ENCODE assay signal across 1 cellular context in genomic region chr2:16069663-16069932, GRCh38.
TF ChIP-seq lines count a peak whose summit lies in the region.

No MANE protein-coding gene starts in this region.

TF ChIP-seq in HepG2, 621 proteins besides CTCF, POLR2A, EP300 and RAD21 (continued from another document and continues in another):
- TF ChIP-seq KDM5B (CRISPR knock-in tag; IDR thresholded peaks at IDR 0.05; ENCODE audit: borderline replicate concordance) (no peak), ISX (CRISPR knock-in tag; conservative IDR thresholded peaks at IDR 0.05) (no peak), ZNF207 (IDR thresholded peaks at IDR 0.05; ENCODE audit: borderline replicate concordance) (no peak), ZNF839 (CRISPR knock-in tag; IDR thresholded peaks at IDR 0.05; ENCODE audit: borderline replicate concordance) (no peak), ZNF18 (CRISPR knock-in tag; IDR thresholded peaks at IDR 0.05; ENCODE audit: insufficient replicate concordance) (no peak), ZNF12 (CRISPR knock-in tag; IDR thresholded peaks at IDR 0.05) (0 out of 2 replicates have a peak, but pooled peaks have one; percentile 9), MEF2D (CRISPR knock-in tag; IDR thresholded peaks at IDR 0.05) (peak; percentile 57; the same call in 1 of the 2 replicates), ZBTB4 (CRISPR knock-in tag; IDR thresholded peaks at IDR 0.05; ENCODE audit: borderline replicate concordance) (0 out of 2 replicates have a peak, but pooled peaks have one; percentile 15), CREM (IDR thresholded peaks at IDR 0.05) (peak; percentile 45; the same call in 1 of the 2 replicates), CREM (CRISPR knock-in tag; IDR thresholded peaks at IDR 0.05) (no peak), ZNF572 (CRISPR knock-in tag; IDR thresholded peaks at IDR 0.05) (no peak), SOX13 (IDR thresholded peaks at IDR 0.05) (no peak), SOX13 (CRISPR knock-in tag; conservative IDR thresholded peaks at IDR 0.05 in 1 of 2, IDR thresholded peaks at IDR 0.05 in 1 of 2) (peak in 1 of 2 experiments; percentile 83; a peak in 2 of 4 replicates), PITX1 (CRISPR knock-in tag; IDR thresholded peaks at IDR 0.05) (no peak; the same call in 1 of the 2 replicates), HOXA3 (CRISPR knock-in tag; IDR thresholded peaks at IDR 0.05) (peak; percentile 41), NKX3-1 (CRISPR knock-in tag; IDR thresholded peaks at IDR 0.05) (peak; percentile 24; the same call in 1 of the 2 replicates), ZNF354B (CRISPR knock-in tag; IDR thresholded peaks at IDR 0.05) (no peak), ZNF609 (CRISPR knock-in tag; IDR thresholded peaks at IDR 0.05; ENCODE audit: borderline replicate concordance) (peak; percentile 26; the same call in 1 of the 2 replicates), CHCHD3 (CRISPR knock-in tag; IDR thresholded peaks at IDR 0.05) (no peak), MYNN (CRISPR knock-in tag; IDR thresholded peaks at IDR 0.05; ENCODE audit: low read depth) (no peak), ZNF629 (CRISPR knock-in tag; conservative IDR thresholded peaks at IDR 0.05) (no peak), ZNF3 (CRISPR knock-in tag; IDR thresholded peaks at IDR 0.05) (no peak), ZNF569 (CRISPR knock-in tag; IDR thresholded peaks at IDR 0.05; ENCODE audit: borderline replicate concordance) (no peak), ZNF577 (CRISPR knock-in tag; IDR thresholded peaks at IDR 0.05; ENCODE audit: borderline replicate concordance, low read depth) (no peak), AKAP8 (CRISPR knock-in tag; IDR thresholded peaks at IDR 0.05) (no peak), ZBTB8A (CRISPR knock-in tag; IDR thresholded peaks at IDR 0.05; ENCODE audit: borderline replicate concordance, low read depth) (no peak), ZBTB33 (CRISPR knock-in tag; IDR thresholded peaks at IDR 0.05) (no peak), ERF (CRISPR knock-in tag; IDR thresholded peaks at IDR 0.05) (no peak), SRF (IDR thresholded peaks at IDR 0.05; ENCODE audit: low read depth, low read length) (peak; percentile 45; the same call in 1 of the 2 replicates), ZBTB25 (CRISPR knock-in tag; IDR thresholded peaks at IDR 0.05) (0 out of 2 replicates have a peak, but pooled peaks have one; percentile 46), MTF2 (CRISPR knock-in tag; IDR thresholded peaks at IDR 0.05; ENCODE audit: borderline replicate concordance) (no peak), KDM1A (CRISPR knock-in tag; IDR thresholded peaks at IDR 0.05) (no peak), NFYC (CRISPR knock-in tag; IDR thresholded peaks at IDR 0.05) (no peak), FOXP4 (CRISPR knock-in tag; IDR thresholded peaks at IDR 0.05) (peak; percentile 92), SSRP1 (CRISPR knock-in tag; IDR thresholded peaks at IDR 0.05) (no peak; the same call in 1 of the 2 replicates), ARID4A (CRISPR knock-in tag; IDR thresholded peaks at IDR 0.05; ENCODE audit: borderline replicate concordance) (peak; percentile 18; the same call in 1 of the 2 replicates), NCOR1 (IDR thresholded peaks at IDR 0.05; ENCODE audit: borderline replicate concordance, low read length) (peak; percentile 38; the same call in 1 of the 2 replicates), E2F5 (CRISPR knock-in tag; conservative IDR thresholded peaks at IDR 0.05) (no peak), NFE2L2 (IDR thresholded peaks at IDR 0.05; ENCODE audit: low read length) (no peak), ZNF253 (CRISPR knock-in tag; IDR thresholded peaks at IDR 0.05; ENCODE audit: borderline replicate concordance) (no peak), ZFYVE20 (CRISPR knock-in tag; IDR thresholded peaks at IDR 0.05; ENCODE audit: borderline replicate concordance, low read depth) (no peak)
